In the genomic region with DNA sequence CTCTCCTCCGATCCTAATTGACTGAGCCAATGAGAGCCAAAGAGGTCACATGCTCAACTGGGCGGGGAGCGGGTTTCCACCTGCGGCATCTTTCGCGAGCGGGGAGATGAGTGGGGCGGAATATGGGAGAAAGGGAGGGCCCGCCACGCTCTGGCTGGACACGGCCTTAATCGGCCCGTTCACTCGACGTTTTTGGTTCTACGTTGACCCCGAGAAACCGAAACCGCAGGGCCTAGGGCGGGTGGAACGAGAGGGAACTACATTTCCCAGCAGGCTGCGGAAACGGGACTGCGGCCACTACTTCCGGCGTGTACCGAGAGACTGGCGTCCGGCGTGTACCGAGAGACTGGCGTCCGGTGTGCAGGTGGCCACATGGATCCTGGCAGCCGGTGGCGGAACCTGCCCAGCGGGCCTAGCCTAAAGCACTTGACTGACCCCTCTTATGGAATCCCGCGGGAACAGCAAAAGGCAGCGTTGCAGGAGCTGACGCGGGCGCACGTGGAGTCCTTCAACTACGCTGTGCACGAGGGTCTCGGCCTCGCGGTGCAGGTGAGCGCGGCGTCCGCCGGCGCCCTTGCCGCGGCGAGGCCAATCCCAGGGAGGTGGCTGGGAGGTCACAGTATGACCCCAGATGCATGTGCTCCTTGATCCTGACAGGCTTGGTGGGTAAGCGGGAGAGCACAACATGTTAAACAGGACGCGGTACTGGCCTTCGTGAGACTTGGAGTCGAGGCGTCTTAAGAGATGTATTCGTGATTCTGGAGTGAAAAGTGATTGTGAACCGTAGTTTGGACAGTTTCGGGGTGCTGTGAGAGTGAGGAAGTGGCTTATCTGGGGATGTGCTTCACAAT, we compare ENCODE assay signal across 8 cellular contexts.
A peak's percentile ranks its signal among the peaks of the same experiment; 100 is the strongest.
DNase-seq lines count a peak whose midpoint lies in the region; ATAC-seq lines count a peak whose summit lies in the region.

A gene with protein sequence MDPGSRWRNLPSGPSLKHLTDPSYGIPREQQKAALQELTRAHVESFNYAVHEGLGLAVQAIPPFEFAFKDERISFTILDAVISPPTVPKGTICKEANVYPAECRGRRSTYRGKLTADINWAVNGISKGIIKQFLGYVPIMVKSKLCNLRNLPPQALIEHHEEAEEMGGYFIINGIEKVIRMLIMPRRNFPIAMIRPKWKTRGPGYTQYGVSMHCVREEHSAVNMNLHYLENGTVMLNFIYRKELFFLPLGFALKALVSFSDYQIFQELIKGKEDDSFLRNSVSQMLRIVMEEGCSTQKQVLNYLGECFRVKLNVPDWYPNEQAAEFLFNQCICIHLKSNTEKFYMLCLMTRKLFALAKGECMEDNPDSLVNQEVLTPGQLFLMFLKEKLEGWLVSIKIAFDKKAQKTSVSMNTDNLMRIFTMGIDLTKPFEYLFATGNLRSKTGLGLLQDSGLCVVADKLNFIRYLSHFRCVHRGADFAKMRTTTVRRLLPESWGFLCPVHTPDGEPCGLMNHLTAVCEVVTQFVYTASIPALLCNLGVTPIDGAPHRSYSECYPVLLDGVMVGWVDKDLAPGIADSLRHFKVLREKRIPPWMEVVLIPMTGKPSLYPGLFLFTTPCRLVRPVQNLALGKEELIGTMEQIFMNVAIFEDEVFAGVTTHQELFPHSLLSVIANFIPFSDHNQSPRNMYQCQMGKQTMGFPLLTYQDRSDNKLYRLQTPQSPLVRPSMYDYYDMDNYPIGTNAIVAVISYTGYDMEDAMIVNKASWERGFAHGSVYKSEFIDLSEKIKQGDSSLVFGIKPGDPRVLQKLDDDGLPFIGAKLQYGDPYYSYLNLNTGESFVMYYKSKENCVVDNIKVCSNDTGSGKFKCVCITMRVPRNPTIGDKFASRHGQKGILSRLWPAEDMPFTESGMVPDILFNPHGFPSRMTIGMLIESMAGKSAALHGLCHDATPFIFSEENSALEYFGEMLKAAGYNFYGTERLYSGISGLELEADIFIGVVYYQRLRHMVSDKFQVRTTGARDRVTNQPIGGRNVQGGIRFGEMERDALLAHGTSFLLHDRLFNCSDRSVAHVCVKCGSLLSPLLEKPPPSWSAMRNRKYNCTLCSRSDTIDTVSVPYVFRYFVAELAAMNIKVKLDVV (plus strand): TSS at position 343 of the 851 bp plus-strand sequence. CDS start 30 bp downstream, at position 373.

- peak within 1 kb of the TSS; percentile 87 for H3K4me3 ChIP-seq in BLaER1

- no peaks in the 10 kb centered on the region for H3K27me3 ChIP-seq in BLaER1

- H3K4me1 ChIP-seq in BLaER1, result peaks cover 28% of the 10 kb centered on the region

- H3K27ac ChIP-seq in BLaER1, result peak within 1 kb of the TSS; percentile 95

- H3K36me3 ChIP-seq in BLaER1, result peaks cover 20% of the 10 kb centered on the region

- peak within 1 kb of the TSS; percentile 93 for H3K4me2 ChIP-seq in BLaER1

- H4K20me1 ChIP-seq in BLaER1, result peaks cover 42% of the 10 kb centered on the region

- H3K9ac ChIP-seq in BLaER1, result peak within 1 kb of the TSS; percentile 95

- peak; percentile 82 for DNase-seq in GM19238 (ENCODE audit: insufficient read length, low spot score)
- DNase-seq in NCI-H510A (lab: John Stamatoyannopoulos, UW), result peak; percentile 84
- DNase-seq in activated CD4-positive, alpha-beta T cell treated with anti-CD3 and anti-CD28 coated beads for 48 hours, result peak; percentile 83
- peak; percentile 59 for DNase-seq in cortex of kidney (lab: John Stamatoyannopoulos, UW)
- DNase-seq in left kidney (ENCODE audit: low read depth, low spot score), result peak; percentile 95
- peak; percentile 76 to 80 for DNase-seq in stimulated activated CD4-positive, alpha-beta T cell treated with anti-CD3 and anti-CD28 coated beads, Interleukin-2, amount 100 ng/mL, for 24 hours

- peak; percentile 85 for ATAC-seq in HG03432 (IDR thresholded peaks at IDR 0.05; ENCODE audit: unreplicated experiment)

- no peaks in the 10 kb centered on the region for H3K9me3 ChIP-seq in BLaER1

Comparison
In these comparisons a context has a peak if more than half of its experiments do, and no peak if none do; other contexts are left out.
1. Peak in every context shown above with its lines: DNase-seq, ATAC-seq, H3K4me3 ChIP-seq and H3K27ac ChIP-seq.